ENCODE assay signal across 13 cellular contexts in genomic region chr12:128267651-128268347, GRCh38. TPM values are rescaled to one million over a fixed set of nuclear protein-coding genes. Genes with fewer than 3 reads are reported as not detected.
A peak's percentile ranks its signal among the peaks of the same experiment; 100 is the strongest.
DNase-seq lines count a peak whose midpoint lies in the region; ATAC-seq and TF ChIP-seq lines count a peak whose summit lies in the region.
"Had no signal": no experiment of that assay in that cellular context is flagged by ENCODE, and none has a peak within 500 bp of the region (broad histone marks: within the 10 kb centered on the region; RNA-seq: fewer than 3 reads in every experiment).

No MANE protein-coding gene starts in this region.

- ATAC-seq in omental fat pad (ENCODE audit: low FRiP score) = no peak
- ATAC-seq: activated T-cell treated with anti-CD3 and anti-CD28 coated beads, Interleukin-2, amount 50 U/mL, for 4 hours had no signal

- H3K27ac ChIP-seq in BLaER1 treated with 17β-estradiol and CSF1 and Interleukin-3, amounts not matched to agents 10 nM and 100 nM = no peak overlapping the region
- no peak overlapping the region for H3K27ac ChIP-seq in right atrium auricular region
- no peak overlapping the region for H3K27ac ChIP-seq in parathyroid adenoma

- H3K79me2 ChIP-seq in parathyroid adenoma = no peaks in the 10 kb centered on the region

- H3K4me1 ChIP-seq in BLaER1 treated with 17β-estradiol and CSF1 and Interleukin-3, amounts not matched to agents 10 nM and 100 nM = peaks cover 6 to 22% (median 12%) of the 10 kb centered on the region in 10 experiments; a peak in 15 of 20 replicates
- H3K4me1 ChIP-seq in right atrium auricular region (peaks cover 0 to 20% of the 10 kb centered on the region in 2 donors), parathyroid adenoma (no peaks in the 10 kb centered on the region)

- peaks cover 10% of the 10 kb centered on the region for H3K9me3 Mint-ChIP-seq in activated T-cell treated with anti-CD3 and anti-CD28 coated beads, Interleukin-2, amount 50 U/mL, for 24 hours

- peak overlapping the region; percentile 47 to 71 (median 61); a peak in 19 of 20 replicates for H3K4me3 ChIP-seq in BLaER1 treated with 17β-estradiol and CSF1 and Interleukin-3, amounts not matched to agents 10 nM and 100 nM
- H3K4me3 ChIP-seq in right atrium auricular region = peak overlapping the region; percentile 30 to 49
- no peak overlapping the region for H3K4me3 ChIP-seq in parathyroid adenoma (ENCODE audit: low read depth, low read length)

- H3K4me3 Mint-ChIP-seq in activated T-cell treated with anti-CD3 and anti-CD28 coated beads, Interleukin-2, amount 50 U/mL, for 24 hours = no peak overlapping the region
- H3K4me3 Mint-ChIP-seq: activated T-cell treated with anti-CD3 and anti-CD28 coated beads, Interleukin-2, amount 50 U/mL, for 4 hours had no signal

- peak overlapping the region; percentile 82 to 95 (median 92) for H3K4me2 ChIP-seq in BLaER1 treated with 17β-estradiol and CSF1 and Interleukin-3, amounts not matched to agents 10 nM and 100 nM
- peak overlapping the region; percentile 30 for H3K4me2 ChIP-seq in parathyroid adenoma (ENCODE audit: low read length)

- no peak overlapping the region for H3K27ac Mint-ChIP-seq in activated T-cell treated with anti-CD3 and anti-CD28 coated beads, Interleukin-2, amount 50 U/mL, for 24 hours

- peak overlapping the region in 1 of 11 experiments; percentile 70; a peak in 2 of 22 replicates for H3K9ac ChIP-seq in BLaER1 treated with 17β-estradiol and CSF1 and Interleukin-3, amounts not matched to agents 10 nM and 100 nM
- no peak overlapping the region for H3K9ac ChIP-seq in parathyroid adenoma

- H3K36me3 Mint-ChIP-seq in activated T-cell treated with anti-CD3 and anti-CD28 coated beads, Interleukin-2, amount 50 U/mL, for 24 hours (ENCODE audit: low read depth) = no peaks in the 10 kb centered on the region

- peaks cover 15 to 24% (median 19%) of the 10 kb centered on the region in 11 experiments for H3K9me3 ChIP-seq in BLaER1 treated with 17β-estradiol and CSF1 and Interleukin-3, amounts not matched to agents 10 nM and 100 nM (replicated peaks in 1 of 11)
- peaks cover 0 to 5% of the 10 kb centered on the region in 2 donors for H3K9me3 ChIP-seq in right atrium auricular region
- no peaks in the 10 kb centered on the region for H3K9me3 ChIP-seq in parathyroid adenoma (ENCODE audit: control insufficient read depth, low read length)

- H3K27me3 ChIP-seq in BLaER1 treated with 17β-estradiol and CSF1 and Interleukin-3, amounts not matched to agents 10 nM and 100 nM = peaks cover 52 to 63% (median 57%) of the 10 kb centered on the region in 11 experiments
- H3K27me3 ChIP-seq in right atrium auricular region = peaks cover 6 to 12% of the 10 kb centered on the region in 2 donors
- peaks cover 4% of the 10 kb centered on the region for H3K27me3 ChIP-seq in parathyroid adenoma (ENCODE audit: control insufficient read depth, insufficient read depth, low read length)

- H2AFZ ChIP-seq in parathyroid adenoma = no peak overlapping the region

- H3K4me1 Mint-ChIP-seq in activated T-cell treated with anti-CD3 and anti-CD28 coated beads, Interleukin-2, amount 50 U/mL, for 24 hours (ENCODE audit: low read depth) = no peaks in the 10 kb centered on the region

- H4K20me1 ChIP-seq in BLaER1 treated with 17β-estradiol and CSF1 and Interleukin-3, amounts not matched to agents 10 nM and 100 nM = peaks cover 0 to 19% (median 0%) of the 10 kb centered on the region in 11 experiments; a peak in 2 of 22 replicates

- TF ChIP-seq CTCF in right atrium auricular region (IDR thresholded peaks at IDR 0.05) (no peak), parathyroid adenoma (IDR thresholded peaks at IDR 0.05) (no peak), omental fat pad (IDR thresholded peaks at IDR 0.05) (no peak)

- H3K36me3 ChIP-seq in BLaER1 treated with 17β-estradiol and CSF1 and Interleukin-3, amounts not matched to agents 10 nM and 100 nM = no peaks in the 10 kb centered on the region
- H3K36me3 ChIP-seq in right atrium auricular region (no peaks in the 10 kb centered on the region), parathyroid adenoma (ENCODE audit: control insufficient read depth, insufficient read depth, low read length) (no peaks in the 10 kb centered on the region)

- H3K27me3 Mint-ChIP-seq in activated T-cell treated with anti-CD3 and anti-CD28 coated beads, Interleukin-2, amount 50 U/mL, for 24 hours = peaks cover 68% of the 10 kb centered on the region

- DNase-seq in right atrium auricular region (ENCODE audit: low spot score) = no peak
- DNase-seq in NCI-H187 (lab: John Stamatoyannopoulos, UW) = no peak
- DNase-seq in activated naive CD4-positive, alpha-beta T cell treated with Interleukin-2 at 50 U/mL for 16 hours = no peak
- DNase-seq in omental fat pad (ENCODE audit: low spot score) = no peak
- no peak for DNase-seq in activated T-cell treated with anti-CD3 and anti-CD28 coated beads, Interleukin-2, amount 50 U/mL, for 24 hours
- DNase-seq: activated CD4-positive, alpha-beta T cell treated with anti-CD3 and anti-CD28 coated beads for 1 hour; activated T-cell treated with anti-CD3 and anti-CD28 coated beads, Interleukin-2, amount 50 U/mL, for 4 hours; DND-41; NCI-H146; stimulated activated CD4-positive, alpha-beta T cell treated with anti-CD3 and anti-CD28 coated beads, Interleukin-15, amount 100 ng/mL, for 24 hours had no signal

TF ChIP-seq in PFSK-1, 5 proteins besides CTCF, POLR2A, EP300 and RAD21:
- no peak for TF ChIP-seq POLR2AphosphoS5 (IDR thresholded peaks at IDR 0.05; ENCODE audit: low read depth, low read length)
- TF ChIP-seq SIN3A (IDR thresholded peaks at IDR 0.05; ENCODE audit: borderline replicate concordance, insufficient read depth, low read length) = 0 out of 2 replicates have a peak, but pooled peaks have one; percentile 39
- no peak for TF ChIP-seq FOXP2 (optimal IDR thresholded peaks at IDR 0.05; ENCODE audit: borderline replicate concordance, extremely low read depth, extremely low read length, insufficient read depth)
- TF ChIP-seq TAF1 (IDR thresholded peaks at IDR 0.05; ENCODE audit: borderline replicate concordance, insufficient read depth, low read length) = 0 out of 2 replicates have a peak, but pooled peaks have one; percentile 19
- TF ChIP-seq REST (IDR thresholded peaks at IDR 0.05; ENCODE audit: insufficient read depth in 1 of 2, low read depth in 2 of 2, low read length in 2 of 2) = no peak

RNA-seq across cellular contexts. Expression of gene TMEM132C, which starts 0.8 kb away (rescaled TPM):
- 55.3 TPM for polyA plus RNA-seq in PFSK-1 (2012; ENCODE audit: insufficient read length, low read depth)
- 10 to 100 TPM in 1 of 2 donors, 1 to 10 TPM in 1; 5.3 to 10.5 TPM for total RNA-seq in right atrium auricular region
- 100 to 1,000 TPM in 1 of 4 donors, 10 to 100 TPM in 3; 15.6 to 109 (median 44.9) TPM for total RNA-seq in omental fat pad
- total RNA-seq: activated T-cell treated with anti-CD3 and anti-CD28 coated beads, Interleukin-2, amount 50 U/mL, for 4 hours had no signal
